In genomic region chr4:88599714-88600113, GRCh38 we compare ENCODE assay signal across 10 cellular contexts. TPM values are rescaled to one million over a fixed set of nuclear protein-coding genes. Genes with fewer than 3 reads are reported as not detected.
A peak's percentile ranks its signal among the peaks of the same experiment; 100 is the strongest.
DNase-seq lines count a peak whose midpoint lies in the region; ATAC-seq lines count a peak whose summit lies in the region.
"Had no signal": no experiment of that assay in that cellular context is flagged by ENCODE, and none has a peak within 500 bp of the region (broad histone marks: within the 10 kb centered on the region; RNA-seq: fewer than 3 reads in every experiment).

No MANE protein-coding gene starts in this region.

- H3K4me3 Mint-ChIP-seq in activated T-helper 1 cell treated with anti-CD3 and anti-CD28 coated beads, Interleukin-12 subunit alpha, Interleukin-12 subunit beta, Interleukin-2, Interleukin-4 antibody, amounts not matched to agents 30 ng/mL and 10 ng/mL and 1 ng/mL, durations not matched to agents 14 hours and 24 hours and 36 hours = peak overlapping the region; percentile 3
- peak overlapping the region; percentile 37 for H3K4me3 Mint-ChIP-seq in stimulated activated effector memory CD8-positive, alpha-beta T cell treated with anti-CD3 and anti-CD28 coated beads, Interleukin-12 subunit alpha, Interleukin-12 subunit beta, amount 100 ng/mL, for 72 hours

- H3K36me3 Mint-ChIP-seq in activated T-helper 1 cell treated with anti-CD3 and anti-CD28 coated beads, Interleukin-12 subunit alpha, Interleukin-12 subunit beta, Interleukin-2, Interleukin-4 antibody, amounts not matched to agents 30 ng/mL and 10 ng/mL and 1 ng/mL, durations not matched to agents 14 hours and 24 hours and 36 hours (ENCODE audit: low read depth) = peaks cover 38% of the 10 kb centered on the region
- H3K36me3 Mint-ChIP-seq in stimulated activated effector memory CD8-positive, alpha-beta T cell treated with anti-CD3 and anti-CD28 coated beads, Interleukin-12 subunit alpha, Interleukin-12 subunit beta, amount 100 ng/mL, for 72 hours = peaks cover 66% of the 10 kb centered on the region

- peak; percentile 51 for ATAC-seq in HG02852 (IDR thresholded peaks at IDR 0.05; ENCODE audit: unreplicated experiment)
- peak; percentile 23 for ATAC-seq in left ventricle myocardium superior
- ATAC-seq in stimulated activated effector memory CD8-positive, alpha-beta T cell treated with anti-CD3 and anti-CD28 coated beads, Interleukin-12 subunit alpha, Interleukin-12 subunit beta, amount 100 ng/mL, for 72 hours = no peak

- H3K9me3 Mint-ChIP-seq in activated T-helper 1 cell treated with anti-CD3 and anti-CD28 coated beads, Interleukin-12 subunit alpha, Interleukin-12 subunit beta, Interleukin-2, Interleukin-4 antibody, amounts not matched to agents 30 ng/mL and 10 ng/mL and 1 ng/mL, durations not matched to agents 14 hours and 24 hours and 36 hours = no peaks in the 10 kb centered on the region
- H3K9me3 Mint-ChIP-seq in stimulated activated effector memory CD8-positive, alpha-beta T cell treated with anti-CD3 and anti-CD28 coated beads, Interleukin-12 subunit alpha, Interleukin-12 subunit beta, amount 100 ng/mL, for 72 hours = no peaks in the 10 kb centered on the region

- H3K27me3 Mint-ChIP-seq in activated T-helper 1 cell treated with anti-CD3 and anti-CD28 coated beads, Interleukin-12 subunit alpha, Interleukin-12 subunit beta, Interleukin-2, Interleukin-4 antibody, amounts not matched to agents 30 ng/mL and 10 ng/mL and 1 ng/mL, durations not matched to agents 14 hours and 24 hours and 36 hours (ENCODE audit: insufficient read depth) = no peaks in the 10 kb centered on the region

- no peak overlapping the region for H3K27ac Mint-ChIP-seq in activated T-helper 1 cell treated with anti-CD3 and anti-CD28 coated beads, Interleukin-12 subunit alpha, Interleukin-12 subunit beta, Interleukin-2, Interleukin-4 antibody, amounts not matched to agents 30 ng/mL and 10 ng/mL and 1 ng/mL, durations not matched to agents 14 hours and 24 hours and 36 hours
- peak overlapping the region; percentile 56 for H3K27ac Mint-ChIP-seq in stimulated activated effector memory CD8-positive, alpha-beta T cell treated with anti-CD3 and anti-CD28 coated beads, Interleukin-12 subunit alpha, Interleukin-12 subunit beta, amount 100 ng/mL, for 72 hours

- intact Hi-C loops in activated T-helper 1 cell treated with anti-CD3 and anti-CD28 coated beads, Interleukin-12 subunit alpha, Interleukin-12 subunit beta, Interleukin-2, Interleukin-4 antibody, amounts not matched to agents 30 ng/mL and 10 ng/mL and 1 ng/mL, durations not matched to agents 14 hours and 24 hours and 36 hours (cut with micrococcal nuclease) = no loop called here
- intact Hi-C loops in left ventricle myocardium superior (cut with micrococcal nuclease) = loop anchor here (10.0 kb wide), 1 partner anchor 55 kb away; no protein-coding TSS in a partner anchor

- peaks cover 58% of the 10 kb centered on the region for H3K4me1 Mint-ChIP-seq in activated T-helper 1 cell treated with anti-CD3 and anti-CD28 coated beads, Interleukin-12 subunit alpha, Interleukin-12 subunit beta, Interleukin-2, Interleukin-4 antibody, amounts not matched to agents 30 ng/mL and 10 ng/mL and 1 ng/mL, durations not matched to agents 14 hours and 24 hours and 36 hours (ENCODE audit: low read depth)
- peaks cover 47% of the 10 kb centered on the region for H3K4me1 Mint-ChIP-seq in stimulated activated effector memory CD8-positive, alpha-beta T cell treated with anti-CD3 and anti-CD28 coated beads, Interleukin-12 subunit alpha, Interleukin-12 subunit beta, amount 100 ng/mL, for 72 hours

- no peak for DNase-seq in activated T-helper 1 cell treated with anti-CD3 and anti-CD28 coated beads, Interleukin-12 subunit alpha, Interleukin-12 subunit beta, Interleukin-2, Interleukin-4 antibody, amounts not matched to agents 30 ng/mL and 10 ng/mL and 1 ng/mL, durations not matched to agents 14 hours and 24 hours and 36 hours (ENCODE audit: low spot score)
- DNase-seq in left ventricle myocardium superior = no peak
- DNase-seq in stimulated activated effector memory CD8-positive, alpha-beta T cell treated with anti-CD3 and anti-CD28 coated beads, Interleukin-12 subunit alpha, Interleukin-12 subunit beta, amount 100 ng/mL, for 72 hours (ENCODE audit: low spot score in 2 of 2) = no peak
- no peak for DNase-seq in NCI-H2029 (lab: John Stamatoyannopoulos, UW)
- DNase-seq in T-helper 9 cell = no peak
- no peak for DNase-seq in NCI-H774 (lab: John Stamatoyannopoulos, UW)
- DNase-seq: midbrain; MM.1S; stimulated activated CD4-positive, alpha-beta T cell treated with anti-CD3 and anti-CD28 coated beads, Interleukin-2, amount 100 ng/mL, for 48 hours had no signal

RNA-seq across cellular contexts. Expression of gene HERC3, which starts 7.4 kb away (rescaled TPM):
- total RNA-seq in activated T-helper 1 cell treated with anti-CD3 and anti-CD28 coated beads, Interleukin-12 subunit alpha, Interleukin-12 subunit beta, Interleukin-2, Interleukin-4 antibody, amounts not matched to agents 30 ng/mL and 10 ng/mL and 1 ng/mL, durations not matched to agents 14 hours and 24 hours and 36 hours = 12.8 and 14.2 TPM in 2 replicates
- 61.9 TPM for total RNA-seq in left ventricle myocardium superior
